8 cellular contexts compared by ENCODE assay signal in genomic region chr22:43014876-43015676, GRCh38. TPM values are rescaled to one million over a fixed set of nuclear protein-coding genes. Genes with fewer than 3 reads are reported as not detected.
DNase-seq lines count a peak whose midpoint lies in the region; ATAC-seq and TF ChIP-seq lines count a peak whose summit lies in the region.

PACSIN2 (minus strand) TSS chr22:43015149; CDS start chr22:42912080, 103,069 bp downstream.

- peaks cover 20% of the 10 kb centered on the region for H4K20me1 ChIP-seq in SK-N-SH (ENCODE audit: insufficient read depth)

- H3K4me2 ChIP-seq in SK-N-SH = peak within 1 kb of the TSS; percentile 71

- TF ChIP-seq CTCF in GM10266 (IDR thresholded peaks at IDR 0.05; ENCODE audit: control insufficient read depth, insufficient read depth, low read depth, missing control alignments) (no peak), SK-N-SH (IDR thresholded peaks at IDR 0.05) (no peak), suprapubic skin (IDR thresholded peaks at IDR 0.05) (no peak)

- POLR2A ChIA-PET in SK-N-SH (lab: Yijun Ruan, JAX) = interaction anchor here (0.6 to 2.0 kb wide), 6 partner anchors 10 to 30 kb away, joined by 3 to 6 read pairs (median 3); no protein-coding TSS in a partner anchor

- H3K36me3 ChIP-seq in SK-N-SH (replicated peaks in 1 of 2; ENCODE audit: control insufficient read depth in 1 of 2, insufficient read depth in 2 of 2, low read length in 1 of 2) (no peaks in the 10 kb centered on the region), suprapubic skin (no peaks in the 10 kb centered on the region)

- DNase-seq in GM10266 (ENCODE audit: extremely low spot score) (peak; percentile 100), NCI-H1092 (lab: John Stamatoyannopoulos, UW) (peak; percentile 80), SK-N-SH (peak; percentile 96), globus pallidus (ENCODE audit: low spot score) (peak; percentile 96), occipital lobe (lab: John Stamatoyannopoulos, UW) (peak; percentile 98), suprapubic skin (ENCODE audit: low spot score in 2 of 2) (peak; percentile 100)
- peak; percentile 99 for DNase-seq in activated naive CD4-positive, alpha-beta T cell treated with anti-CD3 and anti-CD28 coated beads, Interleukin-2, amount 50 U/mL, for 16 hours

- peaks cover 43% of the 10 kb centered on the region for H3K79me2 ChIP-seq in SK-N-SH (ENCODE audit: insufficient read depth)

- TF ChIP-seq RAD21 in SK-N-SH (IDR thresholded peaks at IDR 0.05; ENCODE audit: low read length) = no peak

- H2AFZ ChIP-seq in SK-N-SH (ENCODE audit: low read depth) = peak within 1 kb of the TSS; percentile 56; the same call in 1 of the 2 replicates

- peak; percentile 89 for ATAC-seq in HG02610 (IDR thresholded peaks at IDR 0.05; ENCODE audit: unreplicated experiment)

- no peaks in the 10 kb centered on the region for H3K9me2 ChIP-seq in SK-N-SH

- H3K4me1 ChIP-seq in SK-N-SH (ENCODE audit: control insufficient read depth in 1 of 2, insufficient read depth in 2 of 2, low read depth in 1 of 2, low read length in 1 of 2) (peaks cover 0 to 16% of the 10 kb centered on the region in 2 experiments; a peak in 1 of 4 replicates), suprapubic skin (peaks cover 46% of the 10 kb centered on the region)

- no CpG with 5 or more reads among the region's 84 CpGs for WGBS in SK-N-SH (ENCODE audit: low lambda C conversion rate)
- WGBS in suprapubic skin = 0% methylated on average over 27 of the region's 84 CpGs

- H3K27ac ChIP-seq in SK-N-SH (ENCODE audit: low read depth in 2 of 2, low read length in 1 of 2) (peak within 1 kb of the TSS; percentile 40 to 53; a peak in 2 of 4 replicates), suprapubic skin (peak within 1 kb of the TSS; percentile 86)

- H3K9me3 ChIP-seq in SK-N-SH (no peaks in the 10 kb centered on the region), suprapubic skin (no peaks in the 10 kb centered on the region)

- CTCF ChIA-PET in SK-N-SH (lab: Yijun Ruan, JAX) = interaction anchor here (1.8 kb wide), 1 partner anchor 147 kb away, joined by 4 read pairs; no protein-coding TSS in a partner anchor

- no peak for TF ChIP-seq EP300 in SK-N-SH (IDR thresholded peaks at IDR 0.05; ENCODE audit: borderline replicate concordance in 1 of 2, low read depth in 1 of 2, low read length in 1 of 2)
- no peak for TF ChIP-seq EP300 in suprapubic skin (IDR thresholded peaks at IDR 0.05)

- peak within 1 kb of the TSS; percentile 73; the same call in 1 of the 2 replicates for H3K9ac ChIP-seq in SK-N-SH

- H3K4me3 ChIP-seq in SK-N-SH (ENCODE audit: low read depth in 2 of 2, low read length in 1 of 2) = peak within 1 kb of the TSS; percentile 60 to 66
- H3K4me3 ChIP-seq in suprapubic skin = peak within 1 kb of the TSS; percentile 89

- TF ChIP-seq POLR2A in suprapubic skin (IDR thresholded peaks at IDR 0.05) = peak; percentile 73 to 97

- no peaks in the 10 kb centered on the region for H3F3A ChIP-seq in SK-N-SH (replicated peaks; ENCODE audit: insufficient read depth)

- H3K27me3 ChIP-seq in SK-N-SH (ENCODE audit: insufficient read depth) (no peaks in the 10 kb centered on the region), suprapubic skin (no peaks in the 10 kb centered on the region)

TF ChIP-seq in SK-N-SH, 30 proteins besides CTCF, POLR2A, EP300 and RAD21:
- TF ChIP-seq USF1 (IDR thresholded peaks at IDR 0.05; ENCODE audit: borderline replicate concordance, low read depth) (no peak), GATA2 (CRISPR knock-in tag; IDR thresholded peaks at IDR 0.05) (no peak), TAF1 (IDR thresholded peaks at IDR 0.05; ENCODE audit: borderline replicate concordance, low read depth, low read length) (peak; percentile 75; the same call in 1 of the 2 replicates), MXI1 (IDR thresholded peaks at IDR 0.05; ENCODE audit: low read depth, low read length) (0 out of 2 replicates have a peak, but pooled peaks have one; percentile 14), PBX3 (IDR thresholded peaks at IDR 0.05) (peak; percentile 98), IRF3 (IDR thresholded peaks at IDR 0.05; ENCODE audit: low read depth, low read length) (peak; percentile 52; the same call in 1 of the 2 replicates), YY1 (IDR thresholded peaks at IDR 0.05; ENCODE audit: low read depth) (no peak), POLR2AphosphoS5 (IDR thresholded peaks at IDR 0.05; ENCODE audit: low read depth, low read length) (peak; percentile 82), RXRA (IDR thresholded peaks at IDR 0.05; ENCODE audit: borderline replicate concordance, low read depth) (no peak), RCOR1 (IDR thresholded peaks at IDR 0.05; ENCODE audit: low read length) (no peak), CHD2 (IDR thresholded peaks at IDR 0.05; ENCODE audit: low read length, partially characterized antibody) (peak; percentile 37), ELF1 (IDR thresholded peaks at IDR 0.05) (no peak), NRF1 (IDR thresholded peaks at IDR 0.05; ENCODE audit: low read depth, low read length) (no peak), GABPA (IDR thresholded peaks at IDR 0.05; ENCODE audit: low read depth) (no peak), RFX5 (IDR thresholded peaks at IDR 0.05; ENCODE audit: low read length) (no peak), FOSL2 (IDR thresholded peaks at IDR 0.05; ENCODE audit: borderline replicate concordance, low read depth) (no peak), MAX (IDR thresholded peaks at IDR 0.05; ENCODE audit: low read depth) (0 out of 2 replicates have a peak, but pooled peaks have one; percentile 41)
TF ChIP-seq in SK-N-SH: peak in this region for 7.

RNA-seq across cellular contexts. Expression of gene PACSIN2, which starts in this region (rescaled TPM):
- polyA plus RNA-seq in SK-N-SH (2012; rRNA removed) = 60.5 and 63.1 TPM in 2 replicates
- polyA plus RNA-seq in SK-N-SH (2012; cell fraction: cytosol; rRNA removed) = 42.5 and 51.5 TPM in 2 replicates
- polyA plus RNA-seq in SK-N-SH (2012; cell fraction: nucleus; rRNA removed) = 53.0 and 54.4 TPM in 2 replicates
- total RNA-seq in occipital lobe = 19.2 TPM
- total RNA-seq in suprapubic skin = 10 to 100 TPM; 38.9 to 74.8 (median 55.3) TPM

Comparison
In these comparisons a context has a peak if more than half of its experiments do, and no peak if none do; other contexts are left out.
1. Peak in every context shown above with its lines: DNase-seq, ATAC-seq, H3K4me3 ChIP-seq and H3K27ac ChIP-seq.